Comparison of ENCODE assay signal across 19 cellular contexts in the genomic region with DNA sequence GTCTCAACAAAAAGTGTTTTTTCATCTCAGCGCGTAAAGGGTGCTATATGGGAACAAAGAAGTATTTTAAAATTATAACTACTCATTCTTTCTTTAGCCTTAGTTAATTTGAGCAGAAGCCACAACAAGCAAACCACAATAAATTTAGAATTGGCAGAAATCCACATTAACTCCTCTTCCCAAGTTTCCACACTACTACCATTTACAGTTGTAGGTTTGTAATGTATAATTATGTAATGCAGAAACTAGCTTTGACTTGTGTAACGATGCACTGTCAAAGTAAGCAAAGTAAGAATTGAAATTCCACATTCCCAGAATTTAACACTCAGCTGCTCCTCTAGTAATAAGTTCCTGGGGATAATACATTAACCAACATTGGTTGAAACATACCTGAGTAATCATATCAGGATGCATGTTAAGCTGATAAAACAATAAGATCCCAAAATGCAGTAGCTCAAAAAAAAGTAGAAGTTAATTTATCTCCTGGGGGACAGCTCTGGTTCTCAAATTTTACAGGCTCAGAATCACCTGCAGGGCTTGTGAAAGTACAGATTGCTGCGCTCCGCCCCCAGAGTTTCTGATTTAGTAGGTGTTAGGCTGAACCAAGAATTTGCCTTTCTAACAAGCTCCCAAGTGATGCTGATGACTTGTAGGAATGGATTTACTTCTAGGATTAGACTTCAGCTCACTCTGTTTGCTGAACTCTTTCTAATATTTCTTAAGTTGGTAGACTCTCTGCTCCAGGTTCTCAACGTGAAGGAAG.
"Had no signal": no experiment of that assay in that cellular context is flagged by ENCODE, and none has a peak within 500 bp of the region (broad histone marks: within the 10 kb centered on the region; RNA-seq: fewer than 3 reads in every experiment).

No MANE protein-coding gene starts in this region.

- DNase-seq: activated CD8-positive, alpha-beta memory T cell treated with anti-CD3 and anti-CD28 coated beads, Interleukin-2, amount 50 U/mL, for 4 hours; activated gamma-delta T cell; activated T-cell treated with anti-CD3 and anti-CD28 coated beads, Interleukin-2, amount 50 U/mL, for 72 hours; erythroblast; islet precursor cell; mucosa of descending colon; naive thymus-derived CD4-positive, alpha-beta T cell; ovary; spleen; stimulated activated CD4-positive, alpha-beta T cell treated with anti-CD3 and anti-CD28 coated beads, Interleukin-1b, Interleukin-23, amount 100 ng/mL, for 48 hours; T-helper 9 cell; upper lobe of right lung had no signal

- H2AFZ ChIP-seq: hepatocyte had no signal

- H3K79me2 ChIP-seq: hepatocyte had no signal

- H3K9me3 ChIP-seq: mucosa of descending colon, ovary, spleen, thoracic aorta, upper lobe of right lung had no signal

- H3K4me1 ChIP-seq: spleen, upper lobe of right lung had no signal

- H3K27me3 ChIP-seq: ovary, upper lobe of right lung had no signal

- ATAC-seq: activated T-cell treated with anti-CD3 and anti-CD28 coated beads, Interleukin-2, amount 50 U/mL, for 72 hours; left lobe of liver; mucosa of descending colon; naive thymus-derived CD4-positive, alpha-beta T cell; sciatic nerve; stimulated activated effector memory CD8-positive, alpha-beta T cell treated with anti-CD3 and anti-CD28 coated beads, Interleukin-12 subunit alpha, Interleukin-12 subunit beta, amount 100 ng/mL, for 72 hours; upper lobe of right lung had no signal

- H3K4me3 ChIP-seq: cardiac muscle cell, dorsolateral prefrontal cortex, hepatocyte, mucosa of descending colon, ovary, spleen, thoracic aorta, upper lobe of right lung had no signal

- H3K36me3 ChIP-seq: cardiac muscle cell, ovary, spleen, thoracic aorta, upper lobe of right lung had no signal

- H3K27ac ChIP-seq: cardiac muscle cell, hepatocyte, ovary, spleen, thoracic aorta, upper lobe of right lung had no signal

- H3K4me2 ChIP-seq: hepatocyte had no signal
